In genomic region chr1:1400576-1401456, GRCh38 we compare ENCODE assay signal across 1 cellular context.
TF ChIP-seq lines count a peak whose summit lies in the region.

No MANE protein-coding gene starts in this region.

TF ChIP-seq in HepG2, 621 proteins besides CTCF, POLR2A, EP300 and RAD21 (continued from another document and continues in another):
- TF ChIP-seq U2AF2 (IDR thresholded peaks at IDR 0.05; ENCODE audit: low read depth, low read length) (no peak), SRSF1 (optimal IDR thresholded peaks at IDR 0.05; ENCODE audit: low read depth, low read length) (peak; percentile 55), RBM22 (optimal IDR thresholded peaks at IDR 0.05; ENCODE audit: low read length) (peak; percentile 98), RXRB (CRISPR knock-in tag; IDR thresholded peaks at IDR 0.05; ENCODE audit: borderline replicate concordance) (peak; percentile 99), PLSCR1 (CRISPR knock-in tag; IDR thresholded peaks at IDR 0.05; ENCODE audit: borderline replicate concordance) (no peak), ZMYM3 (CRISPR knock-in tag; IDR thresholded peaks at IDR 0.05) (peak; percentile 79; the same call in 1 of the 2 replicates), CSRNP1 (CRISPR knock-in tag; IDR thresholded peaks at IDR 0.05) (peak; percentile 21; the same call in 1 of the 2 replicates), MYNN (CRISPR knock-in tag; IDR thresholded peaks at IDR 0.05; ENCODE audit: low read depth) (no peak), ZNF124 (CRISPR knock-in tag; IDR thresholded peaks at IDR 0.05) (peak; percentile 90), ZNF367 (CRISPR knock-in tag; IDR thresholded peaks at IDR 0.05; ENCODE audit: borderline replicate concordance) (0 out of 2 replicates have a peak, but pooled peaks have one; percentile 36), NFATC3 (CRISPR knock-in tag; IDR thresholded peaks at IDR 0.05) (no peak), ZNF333 (CRISPR knock-in tag; IDR thresholded peaks at IDR 0.05; ENCODE audit: borderline replicate concordance) (no peak; the same call in 1 of the 2 replicates), AHDC1 (CRISPR knock-in tag; IDR thresholded peaks at IDR 0.05; ENCODE audit: borderline replicate concordance) (peak; percentile 75; the same call in 1 of the 2 replicates), MTF1 (CRISPR knock-in tag; IDR thresholded peaks at IDR 0.05) (no peak), WIZ (CRISPR knock-in tag; IDR thresholded peaks at IDR 0.05) (no peak), ZNF552 (CRISPR knock-in tag; IDR thresholded peaks at IDR 0.05; ENCODE audit: borderline replicate concordance) (peak; percentile 76; the same call in 1 of the 2 replicates), MAZ (IDR thresholded peaks at IDR 0.05; ENCODE audit: borderline replicate concordance, low read depth, low read length) (no peak; the same call in 1 of the 2 replicates), MAZ (CRISPR knock-in tag; IDR thresholded peaks at IDR 0.05; ENCODE audit: low read depth) (peak; percentile 35; the same call in 1 of the 2 replicates), ETS1 (CRISPR knock-in tag; IDR thresholded peaks at IDR 0.05) (no peak), ZNF251 (CRISPR knock-in tag; IDR thresholded peaks at IDR 0.05) (no peak), RCOR2 (CRISPR knock-in tag; IDR thresholded peaks at IDR 0.05) (peak; percentile 73; the same call in 1 of the 2 replicates), THAP7 (CRISPR knock-in tag; IDR thresholded peaks at IDR 0.05) (no peak), ZBTB34 (CRISPR knock-in tag; IDR thresholded peaks at IDR 0.05) (peak; percentile 97), SMARCC2 (IDR thresholded peaks at IDR 0.05) (no peak), RNF2 (conservative IDR thresholded peaks at IDR 0.05; ENCODE audit: low read depth) (no peak), PCBP2 (optimal IDR thresholded peaks at IDR 0.05; ENCODE audit: low read depth, low read length, poor library complexity, severe bottlenecking) (no peak), SKIL (CRISPR knock-in tag; IDR thresholded peaks at IDR 0.05; ENCODE audit: borderline replicate concordance) (peak; percentile 100), ZFYVE20 (CRISPR knock-in tag; IDR thresholded peaks at IDR 0.05; ENCODE audit: borderline replicate concordance, low read depth) (0 out of 2 replicates have a peak, but pooled peaks have one; percentile 41), ZBTB7A (CRISPR knock-in tag; IDR thresholded peaks at IDR 0.05) (peak; percentile 93), FOXM1 (CRISPR knock-in tag; IDR thresholded peaks at IDR 0.05) (no peak), NCOA1 (CRISPR knock-in tag; IDR thresholded peaks at IDR 0.05) (peak; percentile 94; the same call in 1 of the 2 replicates), ZNF776 (CRISPR knock-in tag; IDR thresholded peaks at IDR 0.05) (0 out of 2 replicates have a peak, but pooled peaks have one; percentile 9), ZNF558 (CRISPR knock-in tag; IDR thresholded peaks at IDR 0.05; ENCODE audit: borderline replicate concordance) (peak; percentile 86), MYC (CRISPR knock-in tag; IDR thresholded peaks at IDR 0.05; ENCODE audit: borderline replicate concordance) (peak; percentile 98), GATA4 (IDR thresholded peaks at IDR 0.05; ENCODE audit: borderline replicate concordance, low read depth) (peak; percentile 60; the same call in 1 of the 2 replicates), ZBTB39 (CRISPR knock-in tag; IDR thresholded peaks at IDR 0.05) (no peak), ZNF44 (CRISPR knock-in tag; IDR thresholded peaks at IDR 0.05) (peak; percentile 37; the same call in 1 of the 2 replicates), CREB1 (IDR thresholded peaks at IDR 0.05) (peak; percentile 49; the same call in 1 of the 2 replicates), CREB1 (CRISPR knock-in tag; IDR thresholded peaks at IDR 0.05) (no peak), MEIS1 (CRISPR knock-in tag; IDR thresholded peaks at IDR 0.05; ENCODE audit: borderline replicate concordance) (peak; percentile 100), MEF2D (CRISPR knock-in tag; IDR thresholded peaks at IDR 0.05) (peak; percentile 94), ZUFSP (CRISPR knock-in tag; IDR thresholded peaks at IDR 0.05; ENCODE audit: borderline replicate concordance) (no peak), HOMEZ (CRISPR knock-in tag; IDR thresholded peaks at IDR 0.05; ENCODE audit: low read depth) (peak; percentile 83), ARID2 (CRISPR knock-in tag; IDR thresholded peaks at IDR 0.05; ENCODE audit: borderline replicate concordance) (no peak; the same call in 1 of the 2 replicates)
